8 cellular contexts compared by ENCODE assay signal in the genomic region with DNA sequence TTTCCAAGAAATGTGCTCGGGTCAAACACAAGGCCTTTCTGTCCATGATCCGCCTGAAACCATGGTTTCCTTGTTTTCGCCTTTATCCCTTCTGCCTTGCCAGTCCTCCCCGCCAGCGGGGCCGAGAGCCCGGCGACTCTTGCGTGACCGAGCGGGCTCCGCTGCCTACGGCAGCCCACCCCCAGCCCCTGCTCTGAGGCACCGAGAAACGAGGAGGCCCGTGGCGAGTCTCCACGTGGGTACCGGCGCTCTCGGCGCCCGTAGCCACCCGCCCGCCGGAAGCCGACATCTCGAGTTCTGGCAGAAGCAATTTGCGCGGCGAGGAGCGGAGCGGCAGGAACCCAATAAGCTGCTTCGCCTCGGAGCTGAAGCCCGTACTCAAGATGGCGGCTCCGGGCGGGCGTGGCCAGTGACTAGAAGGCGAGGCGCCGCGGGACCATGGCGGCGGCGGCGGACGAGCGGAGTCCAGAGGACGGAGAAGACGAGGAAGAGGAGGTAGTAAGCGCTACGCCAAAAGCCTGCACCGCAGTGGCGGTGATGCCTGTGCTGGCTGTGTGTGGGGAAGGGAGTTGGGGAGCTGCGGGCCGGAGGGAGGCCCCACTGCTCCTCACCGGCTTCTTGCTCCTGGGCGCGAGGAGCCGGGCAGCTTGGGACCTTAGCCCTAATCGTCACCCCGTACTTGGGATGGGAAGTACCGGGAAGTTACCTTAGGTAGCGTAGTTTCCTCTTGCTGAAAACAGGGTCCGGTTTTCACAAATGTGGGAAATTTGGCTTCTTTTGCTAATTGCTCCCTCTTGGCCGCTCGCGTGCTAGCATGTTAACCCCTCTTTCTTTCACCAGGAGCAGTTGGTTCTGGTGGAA. TPM values are rescaled to one million over a fixed set of nuclear protein-coding genes. Genes with fewer than 3 reads are reported as not detected.
DNase-seq lines count a peak whose midpoint lies in the region; FAIRE-seq and TF ChIP-seq lines count a peak whose summit lies in the region.

A gene with protein sequence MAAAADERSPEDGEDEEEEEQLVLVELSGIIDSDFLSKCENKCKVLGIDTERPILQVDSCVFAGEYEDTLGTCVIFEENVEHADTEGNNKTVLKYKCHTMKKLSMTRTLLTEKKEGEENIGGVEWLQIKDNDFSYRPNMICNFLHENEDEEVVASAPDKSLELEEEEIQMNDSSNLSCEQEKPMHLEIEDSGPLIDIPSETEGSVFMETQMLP (plus strand): TSS at position 375 of the 861 bp plus-strand sequence. CDS start 64 bp downstream, at position 439.

- H3K4me3 ChIP-seq in HFF-Myc (replicated peaks; ENCODE audit: low read depth, low read length), result peak within 1 kb of the TSS; percentile 64
- H3K4me3 ChIP-seq in SK-N-MC, result peak within 1 kb of the TSS; percentile 96
- peak within 1 kb of the TSS; percentile 94 for H3K4me3 ChIP-seq in neuronal stem cell (ENCODE audit: low read length in 2 of 2)
- H3K4me3 ChIP-seq in subcutaneous abdominal adipose tissue (ENCODE audit: low read depth in 1 of 5, low read length in 5 of 5), result peak within 1 kb of the TSS; percentile 78 to 99 (median 97)

- H2BK120ac ChIP-seq in neuronal stem cell (ENCODE audit: low read depth, low read length), result peak within 1 kb of the TSS; percentile 88

- DNase-seq in GM04504 (ENCODE audit: low read depth) (peak; percentile 80), HFF-Myc (ENCODE audit: extremely low read depth, low read depth) (peak; percentile 63), NAMALWA (ENCODE audit: low spot score) (peak; percentile 95), SK-N-MC (ENCODE audit: low read depth, low spot score) (peak; percentile 50), frontal cortex (ENCODE audit: low spot score in 2 of 2) (peak; percentile 76 to 85), neuronal stem cell (ENCODE audit: low spot score) (peak; percentile 83)
- peak; percentile 97 for DNase-seq in activated naive CD4-positive, alpha-beta T cell treated with anti-CD3 and anti-CD28 coated beads, Interleukin-2, amount 10 ng/mL, durations not matched to agents 7 days and 5 days

- FAIRE-seq in frontal cortex (lab: Jason Lieb, UNC), result no peak

- peak within 1 kb of the TSS; percentile 99 for H3K27ac Mint-ChIP-seq in activated naive CD4-positive, alpha-beta T cell treated with anti-CD3 and anti-CD28 coated beads, Interleukin-2, amount 10 ng/mL, durations not matched to agents 7 days and 5 days

- peak within 1 kb of the TSS; percentile 92 for H2BK12ac ChIP-seq in neuronal stem cell (ENCODE audit: low read length)

- no peak for TF ChIP-seq CTCF in HFF-Myc (IDR thresholded peaks at IDR 0.05; ENCODE audit: low read depth, low read length, missing control alignments)

- H3K18ac ChIP-seq in neuronal stem cell (ENCODE audit: low read length), result peak within 1 kb of the TSS; percentile 100

- H4K91ac ChIP-seq in neuronal stem cell (ENCODE audit: low read depth, low read length, poor library complexity), result no peak within 1 kb of the TSS

- peaks cover 31% of the 10 kb centered on the region for H3K36me3 Mint-ChIP-seq in activated naive CD4-positive, alpha-beta T cell treated with anti-CD3 and anti-CD28 coated beads, Interleukin-2, amount 10 ng/mL, durations not matched to agents 7 days and 5 days

- peak within 1 kb of the TSS; percentile 93 for H3K27ac ChIP-seq in SK-N-MC
- H3K27ac ChIP-seq in neuronal stem cell (replicated peaks; ENCODE audit: low read length), result peak within 1 kb of the TSS; percentile 80
- H3K27ac ChIP-seq in subcutaneous abdominal adipose tissue (ENCODE audit: low read depth, low read length), result peak within 1 kb of the TSS; percentile 89

- H3K27me3 Mint-ChIP-seq in activated naive CD4-positive, alpha-beta T cell treated with anti-CD3 and anti-CD28 coated beads, Interleukin-2, amount 10 ng/mL, durations not matched to agents 7 days and 5 days, result peaks cover 8% of the 10 kb centered on the region

- H3K14ac ChIP-seq in neuronal stem cell (ENCODE audit: low read length), result peak within 1 kb of the TSS; percentile 97

- peak within 1 kb of the TSS; percentile 100 for H3K4me3 Mint-ChIP-seq in activated naive CD4-positive, alpha-beta T cell treated with anti-CD3 and anti-CD28 coated beads, Interleukin-2, amount 10 ng/mL, durations not matched to agents 7 days and 5 days

- H2BK15ac ChIP-seq in neuronal stem cell (ENCODE audit: low read length), result peak within 1 kb of the TSS; percentile 83

- no peaks in the 10 kb centered on the region for H3K9me3 Mint-ChIP-seq in activated naive CD4-positive, alpha-beta T cell treated with anti-CD3 and anti-CD28 coated beads, Interleukin-2, amount 10 ng/mL, durations not matched to agents 7 days and 5 days

- peak within 1 kb of the TSS; percentile 62 for H2BK5ac ChIP-seq in neuronal stem cell (ENCODE audit: low read length)

- H2AFZ ChIP-seq in neuronal stem cell (ENCODE audit: low read length), result peak within 1 kb of the TSS; percentile 98

- peak within 1 kb of the TSS; percentile 95 for H4K8ac ChIP-seq in neuronal stem cell (ENCODE audit: low read depth, low read length)

- no peak within 1 kb of the TSS for H2AK5ac ChIP-seq in neuronal stem cell (ENCODE audit: low read depth, low read length)

- no peaks in the 10 kb centered on the region for H3K79me1 ChIP-seq in neuronal stem cell (ENCODE audit: low read depth, low read length)

- H3K23ac ChIP-seq in neuronal stem cell (ENCODE audit: low read depth, low read length, poor library complexity), result peak within 1 kb of the TSS; percentile 97

- H3K4me1 ChIP-seq in neuronal stem cell (ENCODE audit: control insufficient read depth in 2 of 2, insufficient read depth in 1 of 2, low read depth in 1 of 2, low read length in 2 of 2) (no peaks in the 10 kb centered on the region), subcutaneous abdominal adipose tissue (ENCODE audit: control insufficient read depth in 5 of 5, insufficient read depth in 5 of 5, low read length in 5 of 5) (peaks cover 0 to 14% (median 11%) of the 10 kb centered on the region in 5 donors)

- H3K9me3 ChIP-seq in SK-N-MC (ENCODE audit: low read depth, low read length) (no peaks in the 10 kb centered on the region), neuronal stem cell (replicated peaks in 1 of 2; ENCODE audit: control insufficient read depth in 2 of 2, insufficient read depth in 1 of 2, low read depth in 1 of 2, low read length in 2 of 2) (peaks cover 0 to 8% of the 10 kb centered on the region in 2 donors), subcutaneous abdominal adipose tissue (ENCODE audit: control insufficient read depth in 5 of 5, low read length in 5 of 5) (no peaks in the 10 kb centered on the region)

- H3K27me3 ChIP-seq in neuronal stem cell (ENCODE audit: control insufficient read depth in 3 of 3, insufficient read depth in 3 of 3, low read depth in 1 of 3, low read length in 3 of 3) (no peaks in the 10 kb centered on the region), subcutaneous abdominal adipose tissue (ENCODE audit: control insufficient read depth in 5 of 5, insufficient read depth in 4 of 5, low read length in 5 of 5) (no peaks in the 10 kb centered on the region)

- H3K4me1 Mint-ChIP-seq in activated naive CD4-positive, alpha-beta T cell treated with anti-CD3 and anti-CD28 coated beads, Interleukin-2, amount 10 ng/mL, durations not matched to agents 7 days and 5 days, result peaks cover 28% of the 10 kb centered on the region

- CTCF ChIA-PET in activated naive CD4-positive, alpha-beta T cell treated with anti-CD3 and anti-CD28 coated beads, Interleukin-2, amount 10 ng/mL, durations not matched to agents 7 days and 5 days (lab: Charles Lee), result interaction anchor here (0.8 to 1.9 kb wide), 4 partner anchors 8 to 431 kb away, joined by 3 to 6 read pairs (median 4); a partner anchor contains a TSS

- no CpG with 5 or more reads among the region's 70 CpGs for WGBS in neuronal stem cell (ENCODE audit: extremely low coverage in 2 of 2, insufficient read length in 2 of 2, insufficient replicate concordance in 1 of 2), 2 donors

- peak within 1 kb of the TSS; percentile 67 for H3K4me2 ChIP-seq in neuronal stem cell (ENCODE audit: insufficient read depth, low read length, poor library complexity, severe bottlenecking)

- peak within 1 kb of the TSS; percentile 93 for H3K9ac ChIP-seq in SK-N-MC (ENCODE audit: insufficient read length)
- peak within 1 kb of the TSS; percentile 99 for H3K9ac ChIP-seq in neuronal stem cell (ENCODE audit: low read depth, low read length, poor library complexity)
- peak within 1 kb of the TSS; percentile 87 to 95 (median 94) for H3K9ac ChIP-seq in subcutaneous abdominal adipose tissue (ENCODE audit: low read length in 5 of 5)

- H3K36me3 ChIP-seq in SK-N-MC (ENCODE audit: insufficient read depth, low read length), result peaks cover 36% of the 10 kb centered on the region
- peaks cover 8 to 39% of the 10 kb centered on the region in 2 donors for H3K36me3 ChIP-seq in neuronal stem cell (replicated peaks in 1 of 2; ENCODE audit: control insufficient read depth in 2 of 2, insufficient read depth in 2 of 2, low read length in 2 of 2)
- peaks cover 7 to 32% (median 26%) of the 10 kb centered on the region in 5 donors for H3K36me3 ChIP-seq in subcutaneous abdominal adipose tissue (ENCODE audit: control insufficient read depth in 5 of 5, insufficient read depth in 5 of 5, low read length in 5 of 5)

- H3K4ac ChIP-seq in neuronal stem cell (ENCODE audit: low read length), result peak within 1 kb of the TSS; percentile 94

RNA-seq across cellular contexts. Expression of the gene that starts here (rescaled TPM):
- total RNA-seq in frontal cortex, result 71.3 TPM
- 75.2 TPM for polyA plus RNA-seq in neuronal stem cell (2013, experiment 1 of 2)
- polyA plus RNA-seq in neuronal stem cell (2013, experiment 2 of 2), result 74.4 TPM

Comparison
In these comparisons a context has a peak if more than half of its experiments do, and no peak if none do; other contexts are left out.
1. Peak in every context shown above with its lines: DNase-seq, H3K4me3 ChIP-seq and H3K27ac ChIP-seq.